11 cellular contexts compared by ENCODE assay signal in the genomic region with DNA sequence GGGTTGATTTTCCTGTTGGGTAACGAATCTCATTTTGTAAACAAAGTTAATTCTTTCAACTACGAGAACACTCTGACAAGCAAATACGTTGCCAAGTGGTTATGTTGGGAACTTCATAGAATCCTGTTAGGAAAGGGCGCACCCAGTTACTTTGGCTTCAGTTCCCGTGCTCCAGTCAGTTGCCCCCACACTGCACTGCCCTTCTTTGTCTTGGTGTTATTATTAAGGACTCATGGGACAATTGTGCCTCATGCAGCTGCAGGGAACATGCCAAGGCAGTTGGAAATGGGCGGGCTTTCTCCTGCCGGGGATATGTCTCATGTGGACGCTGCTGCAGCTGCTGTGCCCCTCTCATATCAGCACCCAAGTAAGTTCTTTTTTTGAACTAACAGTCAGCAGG. TPM values are rescaled to one million over a fixed set of nuclear protein-coding genes. Genes with fewer than 3 reads are reported as not detected.
DNase-seq lines count a peak whose midpoint lies in the region; ATAC-seq and TF ChIP-seq lines count a peak whose summit lies in the region.
"Had no signal": no experiment of that assay in that cellular context is flagged by ENCODE, and none has a peak within 500 bp of the region (broad histone marks: within the 10 kb centered on the region; RNA-seq: fewer than 3 reads in every experiment).

No MANE protein-coding gene starts in this region.

- TF ChIP-seq EP300 in suprapubic skin (IDR thresholded peaks at IDR 0.05) = no peak

- TF ChIP-seq POLR2A in suprapubic skin (IDR thresholded peaks at IDR 0.05) = no peak

- H3K27me3 ChIP-seq in lower lobe of right lung (ENCODE audit: low read depth) = no peaks in the 10 kb centered on the region
- H3K27me3 ChIP-seq in suprapubic skin = no peaks in the 10 kb centered on the region

- peak overlapping the region; percentile 85 for H3K27ac ChIP-seq in cingulate gyrus (ENCODE audit: low read depth, low read length)
- H3K27ac ChIP-seq in lower lobe of right lung = peak overlapping the region; percentile 53
- H3K27ac ChIP-seq in suprapubic skin = peak overlapping the region; percentile 56
- H3K27ac ChIP-seq: SK-N-MC had no signal

- H3K36me3 ChIP-seq in lower lobe of right lung (peaks cover 51% of the 10 kb centered on the region), suprapubic skin (peaks cover 14% of the 10 kb centered on the region)

- peaks cover 37% of the 10 kb centered on the region for H3K4me1 ChIP-seq in lower lobe of right lung
- peaks cover 12% of the 10 kb centered on the region for H3K4me1 ChIP-seq in suprapubic skin

- 64% methylated on average over 8 of the region's 8 CpGs for WGBS in suprapubic skin

- peak; percentile 10 for DNase-seq in NCI-H1092 treated with DMSO at 0.1 percent for 48 hours (lab: John Stamatoyannopoulos, UW)
- DNase-seq in lower lobe of right lung = peak; percentile 48
- peak in 1 of 2 donors; percentile 74 for DNase-seq in suprapubic skin (ENCODE audit: low spot score in 2 of 2)
- no peak for DNase-seq in NOMO-1 (lab: John Stamatoyannopoulos, UW; ENCODE audit: unreplicated experiment in 2 of 2)
- DNase-seq: activated naive CD8-positive, alpha-beta T cell treated with anti-CD3 and anti-CD28 coated beads, Interleukin-2, amount 10 ng/mL, durations not matched to agents 7 days and 5 days; dermis blood vessel endothelial cell; IMR-90 had no signal

- intact Hi-C loops in lower lobe of right lung (cut with DNase I) = no loop called here

- ATAC-seq in lower lobe of right lung = peak; percentile 35 to 49
- no peak for ATAC-seq in HG03521 (IDR thresholded peaks at IDR 0.05; ENCODE audit: unreplicated experiment)
- ATAC-seq in HG03135 (IDR thresholded peaks at IDR 0.05; ENCODE audit: unreplicated experiment) = no peak

- no peak for TF ChIP-seq CTCF in lower lobe of right lung (IDR thresholded peaks at IDR 0.05)
- TF ChIP-seq CTCF in suprapubic skin (IDR thresholded peaks at IDR 0.05) = no peak

- H3K4me3 ChIP-seq in lower lobe of right lung (peak overlapping the region; percentile 6), suprapubic skin (peak overlapping the region; percentile 12)
- H3K4me3 ChIP-seq: SK-N-MC had no signal

- H3K9me3 ChIP-seq in lower lobe of right lung (no peaks in the 10 kb centered on the region), suprapubic skin (no peaks in the 10 kb centered on the region)

RNA-seq across cellular contexts. Expression of a gene that starts 28.9 kb away (rescaled TPM):
- total RNA-seq in lower lobe of right lung (38.3 TPM), suprapubic skin (10 to 100 TPM; 19.1 to 68.4 (median 32.5) TPM)

RNA-seq across cellular contexts. Expression of a gene that starts 29.1 kb away (rescaled TPM):
- total RNA-seq in lower lobe of right lung (15.8 TPM), suprapubic skin (10 to 100 TPM in 3 of 4 donors, 1 to 10 TPM in 1; 9.7 to 16.9 (median 12.0) TPM)

RNA-seq across cellular contexts. Expression of a gene that starts 53.4 kb away (rescaled TPM):
- total RNA-seq in lower lobe of right lung (21.6 TPM), suprapubic skin (10 to 100 TPM in 2 of 4 donors, 1 to 10 TPM in 2; 6.6 to 21.7 (median 13.8) TPM)
- total RNA-seq: activated naive CD8-positive, alpha-beta T cell treated with anti-CD3 and anti-CD28 coated beads, Interleukin-2, amount 10 ng/mL, durations not matched to agents 7 days and 5 days had no signal

Comparison
In these comparisons a context has a peak if more than half of its experiments do, and no peak if none do; other contexts are left out.
1. DNase-seq: peak in NCI-H1092 treated with DMSO at 0.1 percent for 48 hours (single experiment) and lower lobe of right lung (single experiment); none in NOMO-1 (0 of 2).
2. ATAC-seq: peak in lower lobe of right lung (2 of 2); none in HG03521 (single experiment) and HG03135 (single experiment).
3. Peak in every context shown above with its lines, with median percentiles within 50 percentile points of each other: H3K27ac ChIP-seq.